18 cellular contexts compared by ENCODE assay signal in the genomic region with DNA sequence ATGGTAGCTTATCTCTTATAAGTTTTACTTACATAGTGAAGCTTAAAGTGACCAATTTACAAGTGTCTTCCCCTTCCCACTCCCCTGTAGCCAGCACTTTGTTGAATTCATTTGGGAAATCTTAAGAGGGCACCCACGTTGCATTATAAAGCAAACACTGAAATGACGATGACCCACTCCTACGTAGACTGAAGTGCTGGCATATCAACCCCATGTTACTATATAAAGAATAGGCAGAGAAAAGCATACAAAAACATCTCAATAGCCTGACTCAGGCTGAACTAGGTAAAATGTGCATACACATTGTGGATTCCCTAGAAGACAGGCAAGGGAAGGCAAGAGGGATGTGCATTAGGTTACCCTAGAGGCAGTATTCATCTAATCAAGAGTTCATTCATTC.
DNase-seq lines count a peak whose midpoint lies in the region; ATAC-seq, FAIRE-seq and TF ChIP-seq lines count a peak whose summit lies in the region.
"Had no signal": no experiment of that assay in that cellular context is flagged by ENCODE, and none has a peak within 500 bp of the region (broad histone marks: within the 10 kb centered on the region; RNA-seq: fewer than 3 reads in every experiment).

No MANE protein-coding gene starts in this region.

- DNase-seq in DMS53 (lab: John Stamatoyannopoulos, UW), result peak; percentile 69
- DNase-seq in adipocyte (ENCODE audit: low read depth), result peak; percentile 3
- no peak for DNase-seq in left lung
- no peak for DNase-seq in Karpas-422
- DNase-seq in NCI-H774 (lab: John Stamatoyannopoulos, UW), result no peak
- DNase-seq in urothelium cell line (ENCODE audit: low spot score), result no peak
- no peak for DNase-seq in activated T-cell treated with anti-CD3 and anti-CD28 coated beads, Interleukin-2, amount 50 U/mL, for 4 hours
- DNase-seq: activated CD8-positive, alpha-beta T cell treated with anti-CD3 and anti-CD28 coated beads for 36 hours; AML-193; DND-41; gastrocnemius medialis; immature natural killer cell; MG63 had no signal

- peak overlapping the region; percentile 48; the same call in 1 of the 2 replicates for H3K27ac ChIP-seq in HUES6 (ENCODE audit: low read depth, low read length)
- no peak overlapping the region for H3K27ac ChIP-seq in left lung
- H3K27ac ChIP-seq in Karpas-422 (ENCODE audit: low read length), result no peak overlapping the region
- H3K27ac ChIP-seq: gastrocnemius medialis, right atrium auricular region had no signal

- H2AFZ ChIP-seq in Karpas-422 (ENCODE audit: low read length), result no peak overlapping the region

- H3K4me1 ChIP-seq in HUES6 (ENCODE audit: control insufficient read depth, insufficient read depth, low read length) (peaks cover 69% of the 10 kb centered on the region), adipocyte (ENCODE audit: control insufficient read depth, insufficient read depth, low read length) (peaks cover 23% of the 10 kb centered on the region), left lung (no peaks in the 10 kb centered on the region), Karpas-422 (ENCODE audit: low read length) (no peaks in the 10 kb centered on the region)
- H3K4me1 ChIP-seq: right atrium auricular region had no signal

- peak; percentile 96 for ATAC-seq in left lung
- no peak for ATAC-seq in activated T-cell treated with anti-CD3 and anti-CD28 coated beads, Interleukin-2, amount 50 U/mL, for 4 hours
- ATAC-seq: activated CD8-positive, alpha-beta T cell treated with anti-CD3 and anti-CD28 coated beads for 36 hours; gastrocnemius medialis had no signal

- FAIRE-seq in urothelium cell line (lab: Jason Lieb, UNC), result no peak
- FAIRE-seq: endothelial cell of umbilical vein, TTC549 had no signal

- H3K36me3 ChIP-seq in HUES6 (ENCODE audit: control insufficient read depth, insufficient read depth, low read length), result no peaks in the 10 kb centered on the region
- H3K36me3 ChIP-seq in adipocyte (ENCODE audit: control insufficient read depth, insufficient read depth, low read length, severe bottlenecking), result no peaks in the 10 kb centered on the region
- no peaks in the 10 kb centered on the region for H3K36me3 ChIP-seq in left lung
- no peaks in the 10 kb centered on the region for H3K36me3 ChIP-seq in Karpas-422 (ENCODE audit: insufficient read depth, low read length)
- H3K36me3 ChIP-seq: gastrocnemius medialis, MG63, right atrium auricular region had no signal

- H3K36me3 Mint-ChIP-seq in activated T-cell treated with anti-CD3 and anti-CD28 coated beads, Interleukin-2, amount 50 U/mL, for 4 hours (ENCODE audit: insufficient read depth), result no peaks in the 10 kb centered on the region
- H3K36me3 Mint-ChIP-seq: immature natural killer cell, memory B cell had no signal

- H3K27me3 ChIP-seq in HUES6 (ENCODE audit: control insufficient read depth, insufficient read depth, low read length) (no peaks in the 10 kb centered on the region), adipocyte (replicated peaks; ENCODE audit: control insufficient read depth, insufficient read depth, low read length) (no peaks in the 10 kb centered on the region), left lung (peaks cover 0 to 7% of the 10 kb centered on the region in 2 donors), Karpas-422 (ENCODE audit: low read length) (no peaks in the 10 kb centered on the region)
- H3K27me3 ChIP-seq: gastrocnemius medialis, MG63, right atrium auricular region had no signal

- H3K9ac ChIP-seq in HUES6 (ENCODE audit: low read length), result peak overlapping the region; percentile 17
- no peak overlapping the region for H3K9ac ChIP-seq in adipocyte (ENCODE audit: low read length)
- no peak overlapping the region for H3K9ac ChIP-seq in Karpas-422 (ENCODE audit: low read length)

- H3K4me3 ChIP-seq in HUES6 (ENCODE audit: low read depth, low read length) (no peak overlapping the region), adipocyte (ENCODE audit: low read length) (no peak overlapping the region), left lung (no peak overlapping the region), Karpas-422 (ENCODE audit: low read length) (no peak overlapping the region)
- H3K4me3 ChIP-seq: gastrocnemius medialis, MG63, right atrium auricular region had no signal

- H3K9me3 Mint-ChIP-seq in activated T-cell treated with anti-CD3 and anti-CD28 coated beads, Interleukin-2, amount 50 U/mL, for 4 hours, result no peaks in the 10 kb centered on the region
- H3K9me3 Mint-ChIP-seq: activated CD8-positive, alpha-beta T cell treated with anti-CD3 and anti-CD28 coated beads for 36 hours; memory B cell had no signal

- H3K9me3 ChIP-seq in HUES6 (ENCODE audit: control insufficient read depth, insufficient read depth, low read depth, low read length), result no peaks in the 10 kb centered on the region
- H3K9me3 ChIP-seq in adipocyte (ENCODE audit: control insufficient read depth, low read length), result no peaks in the 10 kb centered on the region
- H3K9me3 ChIP-seq in left lung, result no peaks in the 10 kb centered on the region
- H3K9me3 ChIP-seq in Karpas-422 (ENCODE audit: low read length), result no peaks in the 10 kb centered on the region
- H3K9me3 ChIP-seq: gastrocnemius medialis, MG63, right atrium auricular region had no signal

- H3K27me3 Mint-ChIP-seq in activated T-cell treated with anti-CD3 and anti-CD28 coated beads, Interleukin-2, amount 50 U/mL, for 4 hours (ENCODE audit: low read depth), result peaks cover 7% of the 10 kb centered on the region

- H3K4me2 ChIP-seq in Karpas-422 (ENCODE audit: low read depth, low read length, poor library complexity, severe bottlenecking), result no peak overlapping the region

- no peaks in the 10 kb centered on the region for H4K20me1 ChIP-seq in Karpas-422 (ENCODE audit: insufficient read depth, low read depth, low read length)

- intact Hi-C loops in left lung (cut with DNase I), result no loop called here

- TF ChIP-seq CTCF in left lung (IDR thresholded peaks at IDR 0.05), result no peak

- H3K4me1 Mint-ChIP-seq in activated T-cell treated with anti-CD3 and anti-CD28 coated beads, Interleukin-2, amount 50 U/mL, for 4 hours (ENCODE audit: low read depth), result no peaks in the 10 kb centered on the region
- H3K4me1 Mint-ChIP-seq: immature natural killer cell, memory B cell had no signal

- H3K4me3 Mint-ChIP-seq in activated T-cell treated with anti-CD3 and anti-CD28 coated beads, Interleukin-2, amount 50 U/mL, for 4 hours, result no peak overlapping the region
- H3K4me3 Mint-ChIP-seq: activated CD8-positive, alpha-beta T cell treated with anti-CD3 and anti-CD28 coated beads for 36 hours; immature natural killer cell; memory B cell had no signal

- H3K79me2 ChIP-seq in Karpas-422 (ENCODE audit: low read length), result no peaks in the 10 kb centered on the region

- H3K9me2 ChIP-seq in Karpas-422 (replicated peaks; ENCODE audit: insufficient read depth, low read length), result no peaks in the 10 kb centered on the region

Comparison
In these comparisons a context has a peak if more than half of its experiments do, and no peak if none do; other contexts are left out.
1. DNase-seq: peak in DMS53 (single experiment) and adipocyte (single experiment); none in left lung (0 of 2), Karpas-422 (single experiment), NCI-H774 (single experiment), urothelium cell line (single experiment) and activated T-cell treated with anti-CD3 and anti-CD28 coated beads, Interleukin-2, amount 50 U/mL, for 4 hours (single experiment).